ENCODE assay signal across 8 cellular contexts in the genomic region with DNA sequence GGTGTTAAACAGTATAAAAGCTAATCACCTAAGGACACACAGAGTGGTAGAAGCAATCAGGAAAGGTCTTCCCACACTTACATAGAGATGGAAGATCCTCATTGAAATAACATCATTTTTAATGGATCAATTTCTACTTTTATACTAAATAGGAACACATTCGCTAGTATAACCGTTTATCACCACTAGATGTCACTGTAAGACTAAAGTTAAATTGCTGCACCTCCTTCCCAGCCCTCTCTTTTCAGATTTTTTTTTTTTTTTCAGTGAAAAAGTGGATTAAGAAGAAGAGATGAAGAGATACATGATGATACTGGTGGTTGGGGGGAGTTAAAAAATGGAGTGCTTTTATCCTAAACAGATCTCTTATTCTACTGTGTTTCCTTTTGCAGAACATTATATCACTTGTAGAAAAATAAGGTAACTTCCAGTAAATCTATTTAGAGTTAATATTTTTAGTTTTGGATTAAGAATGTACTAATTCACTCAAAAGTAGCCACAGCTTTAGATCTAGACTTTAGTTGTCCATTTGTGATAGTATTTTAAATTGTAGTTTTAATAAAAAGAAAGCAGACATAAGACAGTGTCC.
DNase-seq lines count a peak whose midpoint lies in the region; ATAC-seq and TF ChIP-seq lines count a peak whose summit lies in the region.

No MANE protein-coding gene starts in this region.

- CTCF ChIA-PET in OCI-LY7 (lab: Charles Lee; ENCODE audit: unreplicated experiment), result no interaction called here

- no peak overlapping the region for H3K27ac ChIP-seq in OCI-LY7 (ENCODE audit: low read depth, low read length, poor library complexity, severe bottlenecking)

- no peaks in the 10 kb centered on the region for H3K36me3 Mint-ChIP-seq in effector memory CD8-positive, alpha-beta T cell (ENCODE audit: insufficient read depth)
- no peaks in the 10 kb centered on the region for H3K36me3 Mint-ChIP-seq in neural crest cell (ENCODE audit: low read depth)

- no peak overlapping the region for H3K27ac Mint-ChIP-seq in effector memory CD8-positive, alpha-beta T cell
- H3K27ac Mint-ChIP-seq in neural crest cell (ENCODE audit: unreplicated experiment), result no peak overlapping the region

- TF ChIP-seq CTCF in OCI-LY7 (conservative IDR thresholded peaks at IDR 0.05; ENCODE audit: low read length) (peak; percentile 91), neural crest cell (conservative IDR thresholded peaks at IDR 0.05) (peak; percentile 84)

- H3K9me2 ChIP-seq in OCI-LY7 (ENCODE audit: insufficient read depth, low read length), result no peaks in the 10 kb centered on the region

- no peak overlapping the region for H2AFZ ChIP-seq in OCI-LY7 (ENCODE audit: low read length)

- H3K9me3 ChIP-seq in OCI-LY7 (ENCODE audit: low read length), result no peaks in the 10 kb centered on the region

- no peaks in the 10 kb centered on the region for H3K79me2 ChIP-seq in OCI-LY7 (ENCODE audit: insufficient read depth, low read depth, low read length)

- no peak overlapping the region for H3K4me2 ChIP-seq in OCI-LY7 (ENCODE audit: low read length)

- ATAC-seq in GM18502 (IDR thresholded peaks at IDR 0.05; ENCODE audit: poor library complexity, unreplicated experiment) (peak; percentile 72), HG03378 (IDR thresholded peaks at IDR 0.05; ENCODE audit: unreplicated experiment) (peak; percentile 65)
- peak; percentile 36 for ATAC-seq in effector memory CD8-positive, alpha-beta T cell (replicated peaks)

- DNase-seq in AML-193 (lab: John Stamatoyannopoulos, UW) (peak; percentile 39 to 44), OCI-LY7 (ENCODE audit: low spot score) (peak; percentile 47), neural crest cell (ENCODE audit: low read depth, low spot score) (no peak), GM19238 (ENCODE audit: insufficient read length, low spot score) (no peak)
- DNase-seq in effector memory CD8-positive, alpha-beta T cell, result no peak
- DNase-seq in stimulated activated naive CD4-positive, alpha-beta T cell treated with Interleukin-2 at 50 U/mL for 16 hours (lab: John Stamatoyannopoulos, UW), result no peak

- H3K4me1 ChIP-seq in OCI-LY7 (ENCODE audit: insufficient read depth, low read length, poor library complexity, severe bottlenecking), result no peaks in the 10 kb centered on the region

- no TSS peak for BruUV-seq in OCI-LY7 (replicated peaks; lab: Mats Ljungman, UMichigan)

- no peak overlapping the region for H3K4me3 Mint-ChIP-seq in effector memory CD8-positive, alpha-beta T cell
- H3K4me3 Mint-ChIP-seq in neural crest cell, result peak overlapping the region; percentile 3

- H3K9me3 Mint-ChIP-seq in effector memory CD8-positive, alpha-beta T cell, result no peaks in the 10 kb centered on the region
- H3K9me3 Mint-ChIP-seq in neural crest cell, result no peaks in the 10 kb centered on the region

- no peak overlapping the region for H3K4me3 ChIP-seq in OCI-LY7 (ENCODE audit: low read depth, low read length, poor library complexity, severe bottlenecking)

- H3K4me1 Mint-ChIP-seq in effector memory CD8-positive, alpha-beta T cell (ENCODE audit: low read depth in 2 of 2), result no peaks in the 10 kb centered on the region
- peaks cover 28% of the 10 kb centered on the region for H3K4me1 Mint-ChIP-seq in neural crest cell

- H3K36me3 ChIP-seq in OCI-LY7 (ENCODE audit: insufficient read depth, low read length), result no peaks in the 10 kb centered on the region

- peaks cover 0 to 6% of the 10 kb centered on the region in 2 donors for H3K27me3 Mint-ChIP-seq in effector memory CD8-positive, alpha-beta T cell
- H3K27me3 Mint-ChIP-seq in neural crest cell (ENCODE audit: low read depth), result no peaks in the 10 kb centered on the region

- H4K20me1 ChIP-seq in OCI-LY7 (ENCODE audit: insufficient read depth, low read length), result no peaks in the 10 kb centered on the region

- POLR2A ChIA-PET in OCI-LY7 (lab: Charles Lee), result interaction anchor here (0.8 kb wide), 1 partner anchor 8 kb away, joined by 3 read pairs; no protein-coding TSS in a partner anchor

- intact Hi-C loops in OCI-LY7 (cut with micrococcal nuclease; ENCODE audit: unreplicated experiment), result loop anchor here (5.0 kb wide), 1 partner anchor 142 kb away; no protein-coding TSS in a partner anchor

Comparison
In these comparisons a context has a peak if more than half of its experiments do, and no peak if none do; other contexts are left out.
1. DNase-seq: peak in AML-193 (2 of 2) and OCI-LY7 (single experiment); none in effector memory CD8-positive, alpha-beta T cell (0 of 3), neural crest cell (single experiment), GM19238 (single experiment) and stimulated activated naive CD4-positive, alpha-beta T cell treated with Interleukin-2 at 50 U/mL for 16 hours (single experiment).
2. Peak in every context shown above with its lines, with median percentiles within 50 percentile points of each other: ATAC-seq.